ENCODE assay signal across 13 cellular contexts in genomic region chr11:68706237-68706636, GRCh38. TPM values are rescaled to one million over a fixed set of nuclear protein-coding genes. Genes with fewer than 3 reads are reported as not detected.
A peak's percentile ranks its signal among the peaks of the same experiment; 100 is the strongest.
DNase-seq lines count a peak whose midpoint lies in the region; TF ChIP-seq lines count a peak whose summit lies in the region.
"Had no signal": no experiment of that assay in that cellular context is flagged by ENCODE, and none has a peak within 500 bp of the region (broad histone marks: within the 10 kb centered on the region; RNA-seq: fewer than 3 reads in every experiment).

No MANE protein-coding gene starts in this region.

- no peak overlapping the region for H3K27ac ChIP-seq in BLaER1 treated with 17β-estradiol and CSF1 and Interleukin-3, amounts not matched to agents 10 nM and 100 nM
- H3K27ac ChIP-seq in endodermal cell (ENCODE audit: low read depth, low read length) (no peak overlapping the region), esophagus muscularis mucosa (replicated peaks in 1 of 4) (no peak overlapping the region)

- peaks cover 0 to 10% (median 0%) of the 10 kb centered on the region in 11 experiments; a peak in 2 of 22 replicates for H3K27me3 ChIP-seq in BLaER1 treated with 17β-estradiol and CSF1 and Interleukin-3, amounts not matched to agents 10 nM and 100 nM
- H3K27me3 ChIP-seq in endodermal cell (ENCODE audit: control insufficient read depth, insufficient read depth, low read length, poor library complexity, severe bottlenecking), result no peaks in the 10 kb centered on the region
- H3K27me3 ChIP-seq in esophagus muscularis mucosa, result peaks cover 0 to 40% (median 0%) of the 10 kb centered on the region in 4 donors
- H3K27me3 ChIP-seq: BE2C had no signal

- DNase-seq in AG20443 (ENCODE audit: low spot score) (peak; percentile 6), NCI-H146 (lab: John Stamatoyannopoulos, UW) (peak; percentile 60), endodermal cell (peak; percentile 67), GM03348 (ENCODE audit: low spot score) (no peak), esophagus muscularis mucosa (ENCODE audit: extremely low spot score) (no peak)
- DNase-seq in effector CD4-positive, alpha-beta T cell, result no peak
- DNase-seq: BE2C; Caco-2; CD8-positive, alpha-beta memory T cell; DND-41 had no signal

- intact Hi-C loops in esophagus muscularis mucosa (cut with DNase I), result no loop called here

- no peak overlapping the region for H3K27ac Mint-ChIP-seq in endodermal cell

- H3K4me2 ChIP-seq in BLaER1 treated with 17β-estradiol and CSF1 and Interleukin-3, amounts not matched to agents 10 nM and 100 nM, result peak overlapping the region in 10 of 11 experiments; percentile 60 to 86 (median 76); a peak in 18 of 22 replicates

- TF ChIP-seq CTCF in endodermal cell (conservative IDR thresholded peaks at IDR 0.05) (no peak), esophagus muscularis mucosa (IDR thresholded peaks at IDR 0.05) (no peak)

- no peaks in the 10 kb centered on the region for H3K9me3 ChIP-seq in BLaER1 treated with 17β-estradiol and CSF1 and Interleukin-3, amounts not matched to agents 10 nM and 100 nM (replicated peaks in 1 of 11)
- H3K9me3 ChIP-seq in endodermal cell (ENCODE audit: control insufficient read depth, low read length) (no peaks in the 10 kb centered on the region), esophagus muscularis mucosa (no peaks in the 10 kb centered on the region)
- H3K9me3 ChIP-seq: BE2C, Caco-2 had no signal

- H3K9ac ChIP-seq in BLaER1 treated with 17β-estradiol and CSF1 and Interleukin-3, amounts not matched to agents 10 nM and 100 nM, result no peak overlapping the region
- H3K9ac ChIP-seq in endodermal cell (ENCODE audit: extremely low read depth, low read length, poor library complexity, severe bottlenecking), result no peak overlapping the region

- H4K20me1 ChIP-seq in BLaER1 treated with 17β-estradiol and CSF1 and Interleukin-3, amounts not matched to agents 10 nM and 100 nM, result peaks cover 0 to 5% (median 0%) of the 10 kb centered on the region in 11 experiments; a peak in 2 of 22 replicates

- H3K4me3 ChIP-seq in BLaER1 treated with 17β-estradiol and CSF1 and Interleukin-3, amounts not matched to agents 10 nM and 100 nM, result no peak overlapping the region
- no peak overlapping the region for H3K4me3 ChIP-seq in endodermal cell (ENCODE audit: low read length)
- no peak overlapping the region for H3K4me3 ChIP-seq in esophagus muscularis mucosa

- H3K4me3 Mint-ChIP-seq in endodermal cell, result no peak overlapping the region
- H3K4me3 Mint-ChIP-seq: CD8-positive, alpha-beta memory T cell had no signal

- H3K9me3 Mint-ChIP-seq in endodermal cell, result no peaks in the 10 kb centered on the region
- H3K9me3 Mint-ChIP-seq: CD8-positive, alpha-beta memory T cell had no signal

- no peaks in the 10 kb centered on the region for H3K36me3 ChIP-seq in BLaER1 treated with 17β-estradiol and CSF1 and Interleukin-3, amounts not matched to agents 10 nM and 100 nM
- H3K36me3 ChIP-seq in endodermal cell (ENCODE audit: control insufficient read depth, insufficient read depth, low read length) (no peaks in the 10 kb centered on the region), esophagus muscularis mucosa (no peaks in the 10 kb centered on the region)
- H3K36me3 ChIP-seq: BE2C had no signal

- no peak for TF ChIP-seq POLR2A in esophagus muscularis mucosa (IDR thresholded peaks at IDR 0.05; ENCODE audit: low read depth)

- peaks cover 14% of the 10 kb centered on the region for H3K4me1 Mint-ChIP-seq in endodermal cell
- H3K4me1 Mint-ChIP-seq: CD8-positive, alpha-beta memory T cell had no signal

- no peaks in the 10 kb centered on the region for H3K36me3 Mint-ChIP-seq in endodermal cell (ENCODE audit: low read depth)

- H3K4me1 ChIP-seq in BLaER1 treated with 17β-estradiol and CSF1 and Interleukin-3, amounts not matched to agents 10 nM and 100 nM, result peaks cover 14 to 41% (median 38%) of the 10 kb centered on the region in 10 experiments
- H3K4me1 ChIP-seq in endodermal cell (ENCODE audit: control insufficient read depth, insufficient read depth, low read length), result no peaks in the 10 kb centered on the region
- peaks cover 0 to 8% (median 6%) of the 10 kb centered on the region in 4 donors for H3K4me1 ChIP-seq in esophagus muscularis mucosa
- H3K4me1 ChIP-seq: Caco-2 had no signal

- no peaks in the 10 kb centered on the region for H3K27me3 Mint-ChIP-seq in endodermal cell (ENCODE audit: insufficient read depth)

- 86 to 91% methylated on average over 5 to 11 of the region's 11 CpGs for WGBS in endodermal cell (ENCODE audit: insufficient coverage in 1 of 2, insufficient read length in 1 of 2), 2 experiments
- 76% methylated on average over 11 of the region's 11 CpGs for WGBS in esophagus muscularis mucosa

- TF ChIP-seq EP300 in esophagus muscularis mucosa (IDR thresholded peaks at IDR 0.05), result no peak

RNA-seq across cellular contexts. Expression of gene GAL, which starts 21.9 kb away (rescaled TPM):
- total RNA-seq in endodermal cell, result 100 to 1,000 TPM in 1 of 2 donors, 10 to 100 TPM in 1; 98.9 to 166 TPM
- 67.5 TPM for polyA plus RNA-seq in endodermal cell (2013, experiment 1 of 2)
- 57.8 TPM for polyA plus RNA-seq in endodermal cell (2013, experiment 2 of 2)
- total RNA-seq in esophagus muscularis mucosa, result 10 to 100 TPM in 1 of 4 donors, 1 to 10 TPM in 2, not detected in 1; 6.0 to 10.2 (median 8.1) TPM
- total RNA-seq: H4, HepG2 had no signal
- polyA plus RNA-seq: CD8-positive, alpha-beta memory T cell; HepG2 had no signal

RNA-seq across cellular contexts. Expression of gene TESMIN, which starts 45.1 kb away (rescaled TPM):
- total RNA-seq in endodermal cell, result 10 to 100 TPM; 53.7 to 68.8 TPM
- polyA plus RNA-seq in endodermal cell (2013, experiment 1 of 2), result 15.3 TPM
- polyA plus RNA-seq in endodermal cell (2013, experiment 2 of 2), result 17.6 TPM
- 1 to 10 TPM in 2 of 4 donors, under 1 TPM in 2; 0.78 to 2.5 (median 1.4) TPM for total RNA-seq in esophagus muscularis mucosa

Comparison
In these comparisons a context has a peak if more than half of its experiments do, and no peak if none do; other contexts are left out.
1. DNase-seq: peak in AG20443 (single experiment), NCI-H146 (single experiment) and endodermal cell (single experiment); none in GM03348 (single experiment), effector CD4-positive, alpha-beta T cell (single experiment) and esophagus muscularis mucosa (single experiment).
2. RNA of gene GAL, which starts 21.9 kb away (total RNA-seq): 98.9 to 166 TPM in endodermal cell; 6.0 to 10.2 TPM in esophagus muscularis mucosa; every median in the first group is over 4 times any median in the second.
3. RNA of gene TESMIN, which starts 45.1 kb away (total RNA-seq): 53.7 to 68.8 TPM in endodermal cell; 0.78 to 2.5 TPM in esophagus muscularis mucosa; every median in the first group is over 10 times any median in the second.